In the genomic region with DNA sequence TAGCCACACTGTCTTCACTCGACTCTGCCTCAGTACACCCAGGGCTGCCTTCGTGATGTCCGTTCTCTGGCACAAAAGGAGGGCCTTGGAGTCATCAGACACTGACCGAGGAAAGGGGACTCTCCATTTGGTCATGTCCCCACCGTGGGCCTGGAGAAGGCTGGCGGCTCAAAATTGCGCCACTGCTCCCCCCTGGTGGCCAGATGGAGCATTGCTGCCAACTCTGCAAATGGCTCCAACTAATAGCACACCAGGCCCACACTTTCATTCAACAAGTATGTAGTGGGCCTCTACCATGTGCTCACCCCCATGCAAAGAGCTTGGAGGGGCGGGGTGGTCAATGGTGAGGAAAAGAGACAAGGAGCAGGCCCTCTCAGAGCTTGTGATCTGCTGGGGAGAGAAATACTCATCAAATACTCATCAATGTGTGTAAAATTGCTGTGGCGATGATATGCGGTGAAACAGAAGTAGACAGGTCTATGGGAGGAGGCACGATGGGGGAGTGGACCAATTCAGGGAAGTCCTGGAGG, we compare ENCODE assay signal across 8 cellular contexts. TPM values are rescaled to one million over a fixed set of nuclear protein-coding genes. Genes with fewer than 3 reads are reported as not detected.
DNase-seq lines count a peak whose midpoint lies in the region; ATAC-seq, FAIRE-seq and TF ChIP-seq lines count a peak whose summit lies in the region.

No MANE protein-coding gene starts in this region.

- peaks cover 12 to 19% of the 10 kb centered on the region in 2 experiments for H3K27me3 ChIP-seq in endothelial cell of umbilical vein (ENCODE audit: control insufficient read depth in 2 of 2, insufficient read depth in 2 of 2, low read length in 2 of 2)

- DNase-seq in AG09309 (ENCODE audit: low read depth) (no peak), NOMO-1 treated with DMSO at 0.1 percent for 48 hours (lab: John Stamatoyannopoulos, UW; ENCODE audit: unreplicated experiment) (peak; percentile 34), endothelial cell of umbilical vein (ENCODE audit: low read depth, low spot score) (peak; percentile 63), myocyte (ENCODE audit: low read depth) (peak; percentile 75)
- DNase-seq in activated CD8-positive, alpha-beta memory T cell treated with anti-CD3 and anti-CD28 coated beads for 48 hours (ENCODE audit: low read depth in 2 of 3, low spot score in 2 of 3) = peak; percentile 36 to 54 (median 54)
- DNase-seq in stimulated activated CD8-positive, alpha-beta memory T cell treated with anti-CD3 and anti-CD28 coated beads, Interleukin-7, amount 100 ng/mL, for 4 hours (ENCODE audit: low read depth in 2 of 2) = peak; percentile 52 to 55

- no peaks in the 10 kb centered on the region for H3K79me2 ChIP-seq in endothelial cell of umbilical vein (ENCODE audit: control insufficient read depth, insufficient read depth, low read length)

- CTCF ChIA-PET in endothelial cell of umbilical vein (lab: Charles Lee) = interaction anchor here (0.9 to 14.2 kb wide), 7 partner anchors 21 to 208 kb away, joined by 3 to 325 read pairs (median 10); no protein-coding TSS in a partner anchor

- POLR2A ChIA-PET in endothelial cell of umbilical vein (lab: Charles Lee) = no interaction called here

- no peaks in the 10 kb centered on the region for H3K36me3 ChIP-seq in endothelial cell of umbilical vein (ENCODE audit: control insufficient read depth in 2 of 2, extremely low read depth in 1 of 2, insufficient read depth in 2 of 2, low read length in 2 of 2)

- intact Hi-C loops in endothelial cell of umbilical vein (cut with micrococcal nuclease) = loop anchor here (1.0 kb wide), 1 partner anchor 208 kb away; no protein-coding TSS in a partner anchor

- dilution Hi-C loops in endothelial cell of umbilical vein (cut with MboI; ENCODE audit: extremely low pct_ligation_motif_present, low sequenced_read_pairs) = no loop called here

- H3K9ac ChIP-seq in endothelial cell of umbilical vein (replicated peaks; ENCODE audit: extremely low read depth, insufficient read depth, low read length) = no peak overlapping the region

- peak; percentile 97 for TF ChIP-seq CTCF in AG09309 (IDR thresholded peaks at IDR 0.05; ENCODE audit: control insufficient read depth, insufficient read depth, low read depth, low read length, missing control alignments)
- TF ChIP-seq CTCF in endothelial cell of umbilical vein (IDR thresholded peaks at IDR 0.05; ENCODE audit: extremely low read depth in 1 of 2, insufficient read depth in 1 of 2, low read depth in 1 of 2, low read length in 2 of 2) = peak; percentile 93 to 94

- no peak for TF ChIP-seq POLR2A in endothelial cell of umbilical vein (IDR thresholded peaks at IDR 0.05; ENCODE audit: low read depth, low read length)

- H3K4me3 ChIP-seq in AG09309 (ENCODE audit: control insufficient read depth, low read depth, low read length) = no peak overlapping the region
- no peak overlapping the region for H3K4me3 ChIP-seq in endothelial cell of umbilical vein (replicated peaks in 1 of 3; ENCODE audit: insufficient read depth in 1 of 3, low read depth in 1 of 3, low read length in 3 of 3)

- peak; percentile 93 for FAIRE-seq in endothelial cell of umbilical vein (lab: Jason Lieb, UNC)

- H3K9me3 ChIP-seq in endothelial cell of umbilical vein (replicated peaks; ENCODE audit: control insufficient read depth, insufficient read depth, low read length) = no peaks in the 10 kb centered on the region

- no TSS peak for BruUV-seq in endothelial cell of umbilical vein (replicated peaks; lab: Mats Ljungman, UMichigan)

- H3K9me1 ChIP-seq in endothelial cell of umbilical vein (replicated peaks; ENCODE audit: control insufficient read depth, extremely low read depth, insufficient read depth, low read length) = no peaks in the 10 kb centered on the region

- peak; percentile 42 for ATAC-seq in GM18498 (IDR thresholded peaks at IDR 0.05; ENCODE audit: unreplicated experiment)
- no peak for ATAC-seq in GM21825 (IDR thresholded peaks at IDR 0.05; ENCODE audit: unreplicated experiment)

- H3K4me1 ChIP-seq in endothelial cell of umbilical vein (ENCODE audit: control insufficient read depth, extremely low read depth, insufficient read depth, low read length) = peaks cover 18% of the 10 kb centered on the region

- H2AFZ ChIP-seq in endothelial cell of umbilical vein (ENCODE audit: low read depth, low read length) = no peak overlapping the region

- no peak overlapping the region for H3K4me2 ChIP-seq in endothelial cell of umbilical vein (ENCODE audit: insufficient read depth, low read length)

- no peaks in the 10 kb centered on the region for H4K20me1 ChIP-seq in endothelial cell of umbilical vein (replicated peaks; ENCODE audit: control insufficient read depth, extremely low read depth, insufficient read depth, low read length)

- no peak overlapping the region for H3K27ac ChIP-seq in endothelial cell of umbilical vein (ENCODE audit: insufficient read depth, low read depth, low read length)

TF ChIP-seq in endothelial cell of umbilical vein, 7 proteins besides CTCF, POLR2A, EP300 and RAD21:
- TF ChIP-seq EZH2 (IDR thresholded peaks at IDR 0.05; ENCODE audit: borderline replicate concordance, low read depth, low read length, severe bottlenecking) (no peak), JUN (IDR thresholded peaks at IDR 0.05; ENCODE audit: borderline replicate concordance, insufficient read depth, insufficient read length, low read depth) (no peak), MYC (IDR thresholded peaks at IDR 0.05; ENCODE audit: low read depth, low read length) (no peak), GATA2 (IDR thresholded peaks at IDR 0.05; ENCODE audit: insufficient read depth, insufficient read length, low read depth, low read length) (no peak), FOS (IDR thresholded peaks at IDR 0.05; ENCODE audit: borderline replicate concordance, insufficient read depth, low read length) (no peak), POLR2AphosphoS5 (IDR thresholded peaks at IDR 0.05; ENCODE audit: insufficient read depth, low read depth, low read length) (no peak)
- TF ChIP-seq, protein P1, sequence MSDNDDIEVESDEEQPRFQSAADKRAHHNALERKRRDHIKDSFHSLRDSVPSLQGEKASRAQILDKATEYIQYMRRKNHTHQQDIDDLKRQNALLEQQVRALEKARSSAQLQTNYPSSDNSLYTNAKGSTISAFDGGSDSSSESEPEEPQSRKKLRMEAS (IDR thresholded peaks at IDR 0.05; ENCODE audit: insufficient read depth, insufficient read length) = no peak

RNA-seq across cellular contexts. Expression of gene GRIN2C, which starts 5.2 kb away (rescaled TPM):
- 0.09 and 0.60 TPM in 2 replicates for total RNA-seq in endothelial cell of umbilical vein
- 0.03 and 0.04 TPM in 2 replicates for polyA plus RNA-seq in endothelial cell of umbilical vein
- polyA plus RNA-seq in endothelial cell of umbilical vein (2011; cell fraction: cytosol; rRNA removed) = 0.01 TPM in 2 replicates
- polyA plus RNA-seq in endothelial cell of umbilical vein (2011; cell fraction: nucleus; rRNA removed) = 0.17 and 0.25 TPM in 2 replicates
- polyA plus RNA-seq in endothelial cell of umbilical vein (2012) = 0.12 and 0.16 TPM in 2 replicates
- polyA minus RNA-seq in endothelial cell of umbilical vein = 0.04 and 0.15 TPM in 2 replicates
- polyA minus RNA-seq in endothelial cell of umbilical vein (2011; cell fraction: cytosol; rRNA and poly(A)+ RNA removed) = not detected
- 0.10 and 0.14 TPM in 2 replicates for polyA minus RNA-seq in endothelial cell of umbilical vein (2011; cell fraction: nucleus; rRNA and poly(A)+ RNA removed)
- 0.05 TPM in 1 of 2 replicates, not detected in the other for total RNA-seq in myocyte
- polyA plus RNA-seq in myocyte (2012) = 0.13 TPM

RNA-seq across cellular contexts. Expression of gene FDXR, which starts 7.9 kb away (rescaled TPM):
- 30.9 and 33.4 TPM in 2 replicates for total RNA-seq in endothelial cell of umbilical vein
- 19.7 and 20.4 TPM in 2 replicates for polyA plus RNA-seq in endothelial cell of umbilical vein
- polyA plus RNA-seq in endothelial cell of umbilical vein (2011; cell fraction: cytosol; rRNA removed) = 17.3 and 21.1 TPM in 2 replicates
- polyA plus RNA-seq in endothelial cell of umbilical vein (2011; cell fraction: nucleus; rRNA removed) = 26.4 and 27.8 TPM in 2 replicates
- 29.8 and 35.1 TPM in 2 replicates for polyA plus RNA-seq in endothelial cell of umbilical vein (2012)
- polyA minus RNA-seq in endothelial cell of umbilical vein = 8.5 and 9.8 TPM in 2 replicates
- polyA minus RNA-seq in endothelial cell of umbilical vein (2011; cell fraction: cytosol; rRNA and poly(A)+ RNA removed) = 10.9 TPM
- 6.6 and 8.8 TPM in 2 replicates for polyA minus RNA-seq in endothelial cell of umbilical vein (2011; cell fraction: nucleus; rRNA and poly(A)+ RNA removed)
- total RNA-seq in myocyte = 7.9 and 11.7 TPM in 2 replicates
- polyA plus RNA-seq in myocyte (2012) = 17.7 TPM

RNA-seq across cellular contexts. Expression of gene FADS6, which starts 28.5 kb away (rescaled TPM):
- total RNA-seq in endothelial cell of umbilical vein (not detected in 2 replicates), myocyte (not detected in 2 replicates)
- polyA plus RNA-seq in endothelial cell of umbilical vein = not detected in 2 replicates
- polyA plus RNA-seq in endothelial cell of umbilical vein (2011; cell fraction: cytosol; rRNA removed) = not detected in 2 replicates
- not detected in 2 replicates for polyA plus RNA-seq in endothelial cell of umbilical vein (2011; cell fraction: nucleus; rRNA removed)
- polyA plus RNA-seq in endothelial cell of umbilical vein (2012) = not detected in 2 replicates
- not detected in 2 replicates for polyA minus RNA-seq in endothelial cell of umbilical vein
- not detected for polyA minus RNA-seq in endothelial cell of umbilical vein (2011; cell fraction: cytosol; rRNA and poly(A)+ RNA removed)
- polyA minus RNA-seq in endothelial cell of umbilical vein (2011; cell fraction: nucleus; rRNA and poly(A)+ RNA removed) = not detected in 2 replicates
- polyA plus RNA-seq in myocyte (2012) = not detected

RNA-seq across cellular contexts. Expression of gene USH1G, which starts 58.1 kb away (rescaled TPM):
- total RNA-seq in endothelial cell of umbilical vein (not detected in 2 replicates), myocyte (not detected in 2 replicates)
- polyA plus RNA-seq in endothelial cell of umbilical vein = not detected in 2 replicates
- polyA plus RNA-seq in endothelial cell of umbilical vein (2011; cell fraction: cytosol; rRNA removed) = not detected in 2 replicates
- polyA plus RNA-seq in endothelial cell of umbilical vein (2011; cell fraction: nucleus; rRNA removed) = not detected in 2 replicates
- not detected in 2 replicates for polyA plus RNA-seq in endothelial cell of umbilical vein (2012)
- polyA minus RNA-seq in endothelial cell of umbilical vein = not detected in 2 replicates
- not detected for polyA minus RNA-seq in endothelial cell of umbilical vein (2011; cell fraction: cytosol; rRNA and poly(A)+ RNA removed)
- not detected in 2 replicates for polyA minus RNA-seq in endothelial cell of umbilical vein (2011; cell fraction: nucleus; rRNA and poly(A)+ RNA removed)
- polyA plus RNA-seq in myocyte (2012) = not detected

RNA-seq across cellular contexts. Expression of gene OTOP2, which starts 59.1 kb away (rescaled TPM):
- total RNA-seq in endothelial cell of umbilical vein = not detected in 2 replicates
- polyA plus RNA-seq in endothelial cell of umbilical vein = not detected in 2 replicates
- not detected in 2 replicates for polyA plus RNA-seq in endothelial cell of umbilical vein (2011; cell fraction: cytosol; rRNA removed)
- polyA plus RNA-seq in endothelial cell of umbilical vein (2011; cell fraction: nucleus; rRNA removed) = not detected in 2 replicates
- polyA plus RNA-seq in endothelial cell of umbilical vein (2012) = not detected in 2 replicates
- not detected in 2 replicates for polyA minus RNA-seq in endothelial cell of umbilical vein
- not detected for polyA minus RNA-seq in endothelial cell of umbilical vein (2011; cell fraction: cytosol; rRNA and poly(A)+ RNA removed)
- not detected in 2 replicates for polyA minus RNA-seq in endothelial cell of umbilical vein (2011; cell fraction: nucleus; rRNA and poly(A)+ RNA removed)
- not detected in 2 replicates for total RNA-seq in myocyte
- not detected for polyA plus RNA-seq in myocyte (2012)
